9 cellular contexts compared by ENCODE assay signal in the genomic region with DNA sequence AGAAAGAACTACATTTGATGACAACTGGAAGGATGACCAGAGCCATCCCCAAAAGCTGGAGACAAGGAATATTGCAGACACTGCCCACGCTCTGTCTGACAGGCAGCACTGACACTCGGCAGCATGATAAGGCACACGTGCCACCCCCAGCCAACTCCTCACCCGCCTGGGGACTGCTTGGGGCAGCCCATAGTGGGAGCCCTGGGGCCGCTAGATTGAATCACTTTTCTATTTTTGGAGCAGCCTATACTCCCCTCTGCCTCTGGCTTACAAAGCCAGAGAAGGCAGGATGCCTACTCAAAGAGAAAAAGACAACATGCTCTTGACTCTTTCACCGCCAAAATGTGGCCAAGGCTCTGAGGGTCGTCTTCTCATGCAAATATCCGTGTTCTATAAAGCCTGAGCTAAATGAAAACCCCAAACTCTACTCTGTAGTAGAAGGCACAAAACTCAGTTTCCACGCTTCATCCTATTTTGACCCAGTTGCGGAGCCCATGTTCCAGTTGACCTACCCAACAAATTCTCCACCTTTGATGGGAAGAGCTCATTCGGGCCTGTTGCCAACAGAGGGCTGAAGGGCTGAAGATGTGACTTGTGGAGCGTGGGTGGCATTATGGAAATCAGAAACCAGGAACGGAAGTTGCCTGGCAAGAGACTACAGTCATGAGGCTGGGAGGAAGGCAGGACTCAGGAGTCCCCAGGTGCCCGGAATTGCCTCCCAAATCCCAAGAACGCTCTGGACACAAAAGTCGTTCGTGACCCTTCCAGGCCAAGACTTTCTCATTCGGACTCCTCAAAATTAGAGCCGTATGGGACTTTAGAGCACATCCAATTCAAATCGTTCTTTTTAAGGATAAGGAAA. TPM values are rescaled to one million over a fixed set of nuclear protein-coding genes. Genes with fewer than 3 reads are reported as not detected.
DNase-seq lines count a peak whose midpoint lies in the region; TF ChIP-seq lines count a peak whose summit lies in the region.
"Had no signal": no experiment of that assay in that cellular context is flagged by ENCODE, and none has a peak within 500 bp of the region (broad histone marks: within the 10 kb centered on the region; RNA-seq: fewer than 3 reads in every experiment).

No MANE protein-coding gene starts in this region.

- no peaks in the 10 kb centered on the region for H3K27me3 ChIP-seq in BE2C
- H3K27me3 ChIP-seq in MG63, result no peaks in the 10 kb centered on the region
- H3K27me3 ChIP-seq in neuron (ENCODE audit: insufficient read depth, low read length), result no peaks in the 10 kb centered on the region
- no peaks in the 10 kb centered on the region for H3K27me3 ChIP-seq in vagina

- H3K9me3 ChIP-seq in BE2C (no peaks in the 10 kb centered on the region), MG63 (no peaks in the 10 kb centered on the region), neuron (ENCODE audit: low read length) (no peaks in the 10 kb centered on the region), vagina (no peaks in the 10 kb centered on the region)

- no peak overlapping the region for H2AFZ ChIP-seq in neuron (ENCODE audit: low read depth, low read length)

- peak overlapping the region; percentile 86 for H3K4me3 Mint-ChIP-seq in activated CD4-positive, alpha-beta memory T cell treated with anti-CD3 and anti-CD28 coated beads, Interleukin-2, amount 10 ng/mL, durations not matched to agents 7 days and 5 days

- POLR2A ChIA-PET in activated CD4-positive, alpha-beta memory T cell treated with anti-CD3 and anti-CD28 coated beads, Interleukin-2, amount 10 ng/mL, durations not matched to agents 7 days and 5 days (lab: Charles Lee), result interaction anchor here (0.7 to 6.0 kb wide), 28 partner anchors 9 to 348 kb away, joined by 3 to 67 read pairs (median 9); a partner anchor contains a TSS

- no peaks in the 10 kb centered on the region for H3K27me3 Mint-ChIP-seq in activated CD4-positive, alpha-beta memory T cell treated with anti-CD3 and anti-CD28 coated beads, Interleukin-2, amount 10 ng/mL, durations not matched to agents 7 days and 5 days

- peaks cover 28% of the 10 kb centered on the region for H3K36me3 Mint-ChIP-seq in activated CD4-positive, alpha-beta memory T cell treated with anti-CD3 and anti-CD28 coated beads, Interleukin-2, amount 10 ng/mL, durations not matched to agents 7 days and 5 days (ENCODE audit: low read depth)

- peak; percentile 37 for TF ChIP-seq POLR2A in GM19099 (IDR thresholded peaks at IDR 0.05; ENCODE audit: extremely low read depth, insufficient read length, low read depth)
- no peak for TF ChIP-seq POLR2A in vagina (IDR thresholded peaks at IDR 0.05)

- TF ChIP-seq CTCF in BE2C (IDR thresholded peaks at IDR 0.05; ENCODE audit: low read depth, low read length) (0 out of 2 replicates have a peak, but pooled peaks have one; percentile 12), vagina (IDR thresholded peaks at IDR 0.05) (no peak)

- no peaks in the 10 kb centered on the region for H3K9me3 Mint-ChIP-seq in activated CD4-positive, alpha-beta memory T cell treated with anti-CD3 and anti-CD28 coated beads, Interleukin-2, amount 10 ng/mL, durations not matched to agents 7 days and 5 days

- H3K36me3 ChIP-seq in BE2C (peaks cover 47% of the 10 kb centered on the region), MG63 (peaks cover 52% of the 10 kb centered on the region), neuron (ENCODE audit: insufficient read depth, low read length) (peaks cover 29% of the 10 kb centered on the region), vagina (peaks cover 0 to 30% of the 10 kb centered on the region in 2 donors)

- H3K4me3 ChIP-seq in BE2C (ENCODE audit: low read depth, low read length) (peak overlapping the region; percentile 73), MG63 (peak overlapping the region; percentile 92), neuron (ENCODE audit: low read length) (peak overlapping the region; percentile 65), vagina (peak overlapping the region; percentile 90 to 94)

- DNase-seq in BE2C, result peak; percentile 71
- DNase-seq in MG63, result peak; percentile 62
- DNase-seq in activated CD4-positive, alpha-beta memory T cell treated with anti-CD3 and anti-CD28 coated beads, Interleukin-2, amount 10 ng/mL, durations not matched to agents 7 days and 5 days, result peak; percentile 59
- peak; percentile 29 for DNase-seq in fibroblast of gingiva (ENCODE audit: low read depth)
- DNase-seq in vagina (ENCODE audit: extremely low spot score in 2 of 2), result no peak
- DNase-seq in cortex of kidney (lab: John Stamatoyannopoulos, UW), result no peak

- CTCF ChIA-PET in activated CD4-positive, alpha-beta memory T cell treated with anti-CD3 and anti-CD28 coated beads, Interleukin-2, amount 10 ng/mL, durations not matched to agents 7 days and 5 days (lab: Charles Lee), result interaction anchor here (0.5 to 2.1 kb wide), 9 partner anchors 10 to 343 kb away, joined by 3 to 10 read pairs (median 3); a partner anchor contains a TSS

- H3K4me1 Mint-ChIP-seq in activated CD4-positive, alpha-beta memory T cell treated with anti-CD3 and anti-CD28 coated beads, Interleukin-2, amount 10 ng/mL, durations not matched to agents 7 days and 5 days, result peaks cover 39% of the 10 kb centered on the region

- H3K4me1 ChIP-seq in BE2C (peaks cover 5% of the 10 kb centered on the region; the same call in 1 of the 2 replicates), neuron (ENCODE audit: insufficient read depth, low read length) (peaks cover 16% of the 10 kb centered on the region), vagina (peaks cover 52% of the 10 kb centered on the region)

- intact Hi-C loops in vagina (cut with DNase I), result no loop called here

- H3K27ac Mint-ChIP-seq in activated CD4-positive, alpha-beta memory T cell treated with anti-CD3 and anti-CD28 coated beads, Interleukin-2, amount 10 ng/mL, durations not matched to agents 7 days and 5 days, result peak overlapping the region; percentile 81

- H3K27ac ChIP-seq in vagina, result peak overlapping the region; percentile 94

RNA-seq across cellular contexts. Expression of a gene that starts 1.1 kb away (rescaled TPM):
- 197 TPM for polyA plus RNA-seq in BE2C (2012; ENCODE audit: insufficient read depth, insufficient read length, low read depth)
- 75.7 and 99.5 TPM in 2 replicates for total RNA-seq in MG63 (2014; rRNA removed; shearing (Covaris generic); ENCODE audit: low replicate concordance)
- 10 to 100 TPM; 58.5 to 60.4 TPM for total RNA-seq in activated CD4-positive, alpha-beta memory T cell treated with anti-CD3 and anti-CD28 coated beads, Interleukin-2, amount 10 ng/mL, durations not matched to agents 7 days and 5 days
- 57.7 TPM for total RNA-seq in vagina

RNA-seq across cellular contexts. Expression of a gene that starts 2.6 kb away (rescaled TPM):
- polyA plus RNA-seq in BE2C (2012; ENCODE audit: insufficient read depth, insufficient read length, low read depth), result 15.7 TPM
- total RNA-seq in MG63 (2014; rRNA removed; shearing (Covaris generic); ENCODE audit: low replicate concordance), result 2.4 and 5.8 TPM in 2 replicates
- 1 to 10 TPM; 8.9 to 9.1 TPM for total RNA-seq in activated CD4-positive, alpha-beta memory T cell treated with anti-CD3 and anti-CD28 coated beads, Interleukin-2, amount 10 ng/mL, durations not matched to agents 7 days and 5 days
- total RNA-seq in vagina, result 27.3 TPM

RNA-seq across cellular contexts. Expression of a gene that starts 14.0 kb away (rescaled TPM):
- polyA plus RNA-seq in BE2C (2012; ENCODE audit: insufficient read depth, insufficient read length, low read depth), result 21.6 TPM
- total RNA-seq in MG63 (2014; rRNA removed; shearing (Covaris generic); ENCODE audit: low replicate concordance), result 2.9 and 8.7 TPM in 2 replicates
- total RNA-seq in activated CD4-positive, alpha-beta memory T cell treated with anti-CD3 and anti-CD28 coated beads, Interleukin-2, amount 10 ng/mL, durations not matched to agents 7 days and 5 days, result 10 to 100 TPM; 36.8 to 39.4 TPM
- total RNA-seq in vagina, result 36.1 TPM

RNA-seq across cellular contexts. Expression of a gene that starts 17.6 kb away (rescaled TPM):
- polyA plus RNA-seq in BE2C (2012; ENCODE audit: insufficient read depth, insufficient read length, low read depth), result not detected
- total RNA-seq in MG63 (2014; rRNA removed; shearing (Covaris generic); ENCODE audit: low replicate concordance), result not detected in 2 replicates
- total RNA-seq in activated CD4-positive, alpha-beta memory T cell treated with anti-CD3 and anti-CD28 coated beads, Interleukin-2, amount 10 ng/mL, durations not matched to agents 7 days and 5 days, result not detected
- not detected for total RNA-seq in vagina
- total RNA-seq: T-helper 1 cell treated with Interleukin-12 subunit alpha and Interleukin-12 subunit beta and Interleukin-4 antibody, amounts not matched to agents 30 ng/mL and 1 ng/mL, for 36 hours had no signal

RNA-seq across cellular contexts. Expression of a gene that starts 33.7 kb away (rescaled TPM):
- 22.3 TPM for polyA plus RNA-seq in BE2C (2012; ENCODE audit: insufficient read depth, insufficient read length, low read depth)
- 0.59 TPM in 1 of 2 replicates, not detected in the other for total RNA-seq in MG63 (2014; rRNA removed; shearing (Covaris generic); ENCODE audit: low replicate concordance)
- total RNA-seq in activated CD4-positive, alpha-beta memory T cell treated with anti-CD3 and anti-CD28 coated beads, Interleukin-2, amount 10 ng/mL, durations not matched to agents 7 days and 5 days, result 1 to 10 TPM; 5.6 to 6.3 TPM
- total RNA-seq in vagina, result 2.0 TPM

Comparison
In these comparisons a context has a peak if more than half of its experiments do, and no peak if none do; other contexts are left out.
1. DNase-seq: peak in BE2C (single experiment), MG63 (single experiment), activated CD4-positive, alpha-beta memory T cell treated with anti-CD3 and anti-CD28 coated beads, Interleukin-2, amount 10 ng/mL, durations not matched to agents 7 days and 5 days (single experiment) and fibroblast of gingiva (single experiment); none in vagina (0 of 2) and cortex of kidney (single experiment).
2. Peak in every context shown above with its lines, with median percentiles within 50 percentile points of each other: H3K4me3 ChIP-seq.